ENCODE assay signal across 1 cellular context in genomic region chr18:12990977-12991838, GRCh38.
TF ChIP-seq lines count a peak whose summit lies in the region.

TSS of gene CEP192 (plus strand) at chr18:12991362. CDS start at chr18:12999425, 8,063 bp downstream.

TF ChIP-seq in HEK293, 187 proteins besides CTCF, POLR2A, EP300 and RAD21 (continued from another document):
- TF ChIP-seq TSHZ1 (tag by site-specific recombination; IDR thresholded peaks at IDR 0.05; ENCODE audit: borderline replicate concordance) = no peak
- peak; percentile 95 for TF ChIP-seq ZBTB8A (tag by site-specific recombination; IDR thresholded peaks at IDR 0.05)
- peak; percentile 100 for TF ChIP-seq ZBTB26 (tag by site-specific recombination; optimal IDR thresholded peaks at IDR 0.05)
- TF ChIP-seq PATZ1 (tag by site-specific recombination; IDR thresholded peaks at IDR 0.05) = peak; percentile 88
- no peak for TF ChIP-seq GFI1B (tag by site-specific recombination; IDR thresholded peaks at IDR 0.05)
- no peak for TF ChIP-seq ZNF266 (tag by site-specific recombination; IDR thresholded peaks at IDR 0.05; ENCODE audit: low read depth)
- TF ChIP-seq OVOL3 (tag by site-specific recombination; IDR thresholded peaks at IDR 0.05) = no peak
- no peak for TF ChIP-seq HIC1 (tag by site-specific recombination; IDR thresholded peaks at IDR 0.05)
- TF ChIP-seq ATF2 (tag by site-specific recombination; IDR thresholded peaks at IDR 0.05; ENCODE audit: low read depth) = no peak
- no peak for TF ChIP-seq ZNF488 (tag by site-specific recombination; IDR thresholded peaks at IDR 0.05)
- TF ChIP-seq ZBTB10 (tag by site-specific recombination; IDR thresholded peaks at IDR 0.05) = peak; percentile 93
- peak; percentile 37; the same call in 1 of the 2 replicates for TF ChIP-seq ZSCAN4 (tag by site-specific recombination; IDR thresholded peaks at IDR 0.05)
- peak; percentile 45; the same call in 1 of the 2 replicates for TF ChIP-seq ZNF76 (tag by site-specific recombination; IDR thresholded peaks at IDR 0.05; ENCODE audit: borderline replicate concordance, low read depth)
- peak; percentile 77 for TF ChIP-seq ZBTB20 (tag by site-specific recombination; IDR thresholded peaks at IDR 0.05)
- no peak for TF ChIP-seq GLI2 (tag by site-specific recombination; IDR thresholded peaks at IDR 0.05; ENCODE audit: borderline replicate concordance, low read depth)
- no peak for TF ChIP-seq ZNF140 (tag by site-specific recombination; IDR thresholded peaks at IDR 0.05)
- 0 out of 2 replicates have a peak, but pooled peaks have one; percentile 22 for TF ChIP-seq ZNF785 (tag by site-specific recombination; IDR thresholded peaks at IDR 0.05)
- peak; percentile 95 for TF ChIP-seq GLIS2 (tag by site-specific recombination; IDR thresholded peaks at IDR 0.05)
- TF ChIP-seq IKZF3 (tag by site-specific recombination; IDR thresholded peaks at IDR 0.05) = 0 out of 2 replicates have a peak, but pooled peaks have one; percentile 32
- TF ChIP-seq ZNF350 (tag by site-specific recombination; IDR thresholded peaks at IDR 0.05) = no peak
- no peak for TF ChIP-seq KLF9 (tag by site-specific recombination; IDR thresholded peaks at IDR 0.05; ENCODE audit: low read depth)
- 0 out of 2 replicates have a peak, but pooled peaks have one; percentile 21 for TF ChIP-seq ZNF791 (tag by site-specific recombination; IDR thresholded peaks at IDR 0.05)
- peak; percentile 68 for TF ChIP-seq ZNF600 (tag by site-specific recombination; IDR thresholded peaks at IDR 0.05)
- no peak for TF ChIP-seq ZNF521 (tag by site-specific recombination; IDR thresholded peaks at IDR 0.05)
- no peak for TF ChIP-seq ZFP3 (tag by site-specific recombination; IDR thresholded peaks at IDR 0.05; ENCODE audit: low read depth)
- TF ChIP-seq ZNF280C (tag by site-specific recombination; IDR thresholded peaks at IDR 0.05) = no peak
- no peak for TF ChIP-seq ZNF585B (tag by site-specific recombination; IDR thresholded peaks at IDR 0.05)
- no peak for TF ChIP-seq ZNF621 (tag by site-specific recombination; IDR thresholded peaks at IDR 0.05)
- TF ChIP-seq HOXD13 (CRISPR knock-in tag; IDR thresholded peaks at IDR 0.05; ENCODE audit: borderline replicate concordance) = no peak; the same call in 1 of the 2 replicates
